ENCODE assay signal across 13 cellular contexts in the genomic region with DNA sequence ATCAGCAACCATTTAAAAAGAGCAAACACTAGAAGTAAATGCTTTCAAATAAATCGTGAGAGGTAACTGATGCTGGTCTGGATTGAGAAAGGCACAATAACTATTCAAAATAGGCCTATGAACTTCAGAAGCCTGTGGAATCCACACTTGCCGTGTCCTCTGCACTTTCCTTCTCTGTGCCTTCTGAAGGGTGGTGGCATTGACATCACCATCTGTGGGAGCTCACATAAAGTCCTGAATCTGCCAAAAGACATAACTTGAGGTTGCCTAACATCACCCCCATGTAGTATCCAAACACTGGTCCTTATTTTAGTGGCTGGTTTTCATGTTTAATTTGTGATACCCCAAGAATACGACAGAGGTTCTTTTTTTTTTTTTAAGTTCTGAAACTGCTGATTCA. TPM values are rescaled to one million over a fixed set of nuclear protein-coding genes. Genes with fewer than 3 reads are reported as not detected.
DNase-seq lines count a peak whose midpoint lies in the region; ATAC-seq lines count a peak whose summit lies in the region.
"Had no signal": no experiment of that assay in that cellular context is flagged by ENCODE, and none has a peak within 500 bp of the region (broad histone marks: within the 10 kb centered on the region; RNA-seq: fewer than 3 reads in every experiment).

No MANE protein-coding gene starts in this region.

- H3K36me3 Mint-ChIP-seq in activated CD4-positive, alpha-beta T cell treated with anti-CD3 and anti-CD28 coated beads, Interleukin-2, amount 10 ng/mL, durations not matched to agents 7 days and 5 days (ENCODE audit: low read depth), result peaks cover 79% of the 10 kb centered on the region
- no peaks in the 10 kb centered on the region for H3K36me3 Mint-ChIP-seq in dendritic cell treated with granulocyte-macrophage colony-stimulating factor and Interleukin-4, amounts not matched to agents 40 ng/mL and 50 ng/mL, for 4 days (ENCODE audit: low read depth)

- H3K4me1 Mint-ChIP-seq in activated CD4-positive, alpha-beta T cell treated with anti-CD3 and anti-CD28 coated beads, Interleukin-2, amount 10 ng/mL, durations not matched to agents 7 days and 5 days, result peaks cover 94% of the 10 kb centered on the region
- peaks cover 89% of the 10 kb centered on the region for H3K4me1 Mint-ChIP-seq in dendritic cell treated with granulocyte-macrophage colony-stimulating factor and Interleukin-4, amounts not matched to agents 40 ng/mL and 50 ng/mL, for 4 days (ENCODE audit: low read depth)

- DNase-seq in activated CD4-positive, alpha-beta T cell treated with anti-CD3 and anti-CD28 coated beads, Interleukin-2, amount 10 ng/mL, durations not matched to agents 7 days and 5 days, result no peak
- DNase-seq in activated CD4-positive, alpha-beta T cell treated with anti-CD3 and anti-CD28 coated beads for 1 hour, result no peak
- DNase-seq in RPMI8226 (peak; percentile 37), cardiac septum (ENCODE audit: low spot score) (no peak)
- peak; percentile 9 for DNase-seq in stimulated activated CD8-positive, alpha-beta memory T cell treated with anti-CD3 and anti-CD28 coated beads, Interleukin-4, amount 100 ng/mL, for 48 hours
- DNase-seq: Caco-2, GDM1, hippocampal formation, nephron progenitor cell had no signal

- H3K27ac Mint-ChIP-seq in activated CD4-positive, alpha-beta T cell treated with anti-CD3 and anti-CD28 coated beads, Interleukin-2, amount 10 ng/mL, durations not matched to agents 7 days and 5 days, result peak overlapping the region; percentile 47
- H3K27ac Mint-ChIP-seq in dendritic cell treated with granulocyte-macrophage colony-stimulating factor and Interleukin-4, amounts not matched to agents 40 ng/mL and 50 ng/mL, for 4 days, result peak overlapping the region; percentile 87
- H3K27ac Mint-ChIP-seq: nephron progenitor cell had no signal

- CTCF ChIA-PET in activated CD4-positive, alpha-beta T cell treated with anti-CD3 and anti-CD28 coated beads, Interleukin-2, amount 10 ng/mL, durations not matched to agents 7 days and 5 days (lab: Charles Lee), result interaction anchor here (0.9 to 2.3 kb wide), 8 partner anchors 12 to 1609 kb away, joined by 3 to 13 read pairs (median 4); no protein-coding TSS in a partner anchor

- intact Hi-C loops in dendritic cell treated with granulocyte-macrophage colony-stimulating factor and Interleukin-4, amounts not matched to agents 40 ng/mL and 50 ng/mL, for 4 days (cut with micrococcal nuclease), result no loop called here
- intact Hi-C loops in cardiac septum (cut with DNase I), result no loop called here

- ATAC-seq in HG02938 (IDR thresholded peaks at IDR 0.05; ENCODE audit: unreplicated experiment) (no peak), HG03095 (IDR thresholded peaks at IDR 0.05; ENCODE audit: unreplicated experiment) (no peak)
- ATAC-seq: left lobe of liver had no signal

- no peak overlapping the region for H3K4me3 Mint-ChIP-seq in activated CD4-positive, alpha-beta T cell treated with anti-CD3 and anti-CD28 coated beads, Interleukin-2, amount 10 ng/mL, durations not matched to agents 7 days and 5 days
- H3K4me3 Mint-ChIP-seq in dendritic cell treated with granulocyte-macrophage colony-stimulating factor and Interleukin-4, amounts not matched to agents 40 ng/mL and 50 ng/mL, for 4 days, result no peak overlapping the region
- H3K4me3 Mint-ChIP-seq: nephron progenitor cell had no signal

- H3K9me3 Mint-ChIP-seq in activated CD4-positive, alpha-beta T cell treated with anti-CD3 and anti-CD28 coated beads, Interleukin-2, amount 10 ng/mL, durations not matched to agents 7 days and 5 days, result no peaks in the 10 kb centered on the region
- H3K9me3 Mint-ChIP-seq in dendritic cell treated with granulocyte-macrophage colony-stimulating factor and Interleukin-4, amounts not matched to agents 40 ng/mL and 50 ng/mL, for 4 days, result no peaks in the 10 kb centered on the region
- H3K9me3 Mint-ChIP-seq: nephron progenitor cell had no signal

- H3K27me3 Mint-ChIP-seq in activated CD4-positive, alpha-beta T cell treated with anti-CD3 and anti-CD28 coated beads, Interleukin-2, amount 10 ng/mL, durations not matched to agents 7 days and 5 days, result no peaks in the 10 kb centered on the region
- no peaks in the 10 kb centered on the region for H3K27me3 Mint-ChIP-seq in dendritic cell treated with granulocyte-macrophage colony-stimulating factor and Interleukin-4, amounts not matched to agents 40 ng/mL and 50 ng/mL, for 4 days

- POLR2A ChIA-PET in activated CD4-positive, alpha-beta T cell treated with anti-CD3 and anti-CD28 coated beads, Interleukin-2, amount 10 ng/mL, durations not matched to agents 7 days and 5 days (lab: Charles Lee), result interaction anchor here (0.7 kb wide), 1 partner anchor 26 kb away, joined by 3 read pairs; no protein-coding TSS in a partner anchor

RNA-seq across cellular contexts. Expression of gene IRF1, which starts 59.8 kb away (rescaled TPM):
- total RNA-seq in activated CD4-positive, alpha-beta T cell treated with anti-CD3 and anti-CD28 coated beads, Interleukin-2, amount 10 ng/mL, durations not matched to agents 7 days and 5 days, result 100 to 1,000 TPM; 289 to 302 TPM
- 19.9 TPM for total RNA-seq in cardiac septum

Comparison
In these comparisons a context has a peak if more than half of its experiments do, and no peak if none do; other contexts are left out.
1. DNase-seq: peak in RPMI8226 (single experiment) and stimulated activated CD8-positive, alpha-beta memory T cell treated with anti-CD3 and anti-CD28 coated beads, Interleukin-4, amount 100 ng/mL, for 48 hours (single experiment); none in activated CD4-positive, alpha-beta T cell treated with anti-CD3 and anti-CD28 coated beads, Interleukin-2, amount 10 ng/mL, durations not matched to agents 7 days and 5 days (single experiment), activated CD4-positive, alpha-beta T cell treated with anti-CD3 and anti-CD28 coated beads for 1 hour (single experiment) and cardiac septum (single experiment).
2. RNA of gene IRF1, which starts 59.8 kb away (total RNA-seq): 289 to 302 TPM in activated CD4-positive, alpha-beta T cell treated with anti-CD3 and anti-CD28 coated beads, Interleukin-2, amount 10 ng/mL, durations not matched to agents 7 days and 5 days; 19.9 TPM in cardiac septum (single experiment); every median in the first group is over 10 times any median in the second.